23 cellular contexts compared by ENCODE assay signal in genomic region chr7:31076641-31077310, GRCh38. TPM values are rescaled to one million over a fixed set of nuclear protein-coding genes. Genes with fewer than 3 reads are reported as not detected.
"Had no signal": no experiment of that assay in that cellular context is flagged by ENCODE, and none has a peak within 500 bp of the region (broad histone marks: within the 10 kb centered on the region; RNA-seq: fewer than 3 reads in every experiment).

No MANE protein-coding gene starts in this region.

- H3K4me2 ChIP-seq: neural progenitor cell had no signal

- ATAC-seq: esophagus mucosa; heart left ventricle; left ventricle myocardium superior; natural killer cell treated with Interleukin-12 subunit alpha and Interleukin-12 subunit beta and Interleukin-15 and Interleukin-18, amount 100 ng/mL, for 72 hours; pancreas; right lobe of liver; stimulated activated naive B cell treated with anti-CD40 and anti-IgM and Interleukin-4, amounts not matched to agents 10 μg/mL and 1 μg/mL and 100 μg/mL, for 72 hours; stimulated activated naive CD8-positive, alpha-beta T cell treated with anti-CD3 and anti-CD28 coated beads, Interleukin-15, amount 100 ng/mL, for 72 hours had no signal

- DNase-seq: effector memory CD4-positive, alpha-beta T cell; islet precursor cell; left ventricle myocardium superior; mesenchymal stem cell; midbrain; occipital lobe; stimulated activated CD4-positive, alpha-beta T cell treated with anti-CD3 and anti-CD28 coated beads, Interleukin-2, amount 100 ng/mL, for 24 hours; stimulated activated CD4-positive, alpha-beta T cell treated with anti-CD3 and anti-CD28 coated beads, Interleukin-4, amount 100 ng/mL, for 4 hours; stimulated activated naive B cell treated with anti-CD40 and anti-IgM and Interleukin-4, amounts not matched to agents 10 μg/mL and 1 μg/mL and 100 μg/mL, for 72 hours; stimulated activated naive CD8-positive, alpha-beta T cell treated with anti-CD3 and anti-CD28 coated beads, Interleukin-15, amount 100 ng/mL, for 72 hours; testis had no signal

- H3K27ac ChIP-seq: heart left ventricle, neural progenitor cell, pancreas, prostate gland, right lobe of liver, testis, tibial nerve had no signal

- H3K9me3 ChIP-seq: heart left ventricle, pancreas, prostate gland, right lobe of liver, testis, tibial nerve had no signal

- H3K27me3 ChIP-seq: neural progenitor cell, pancreas, right lobe of liver, testis, tibial nerve had no signal

- H3K36me3 ChIP-seq: heart left ventricle, neural progenitor cell, pancreas, prostate gland, right lobe of liver, tibial nerve had no signal

- H2AFZ ChIP-seq: neural progenitor cell had no signal

- H3K4me1 ChIP-seq: neural progenitor cell, pancreas, prostate gland, right lobe of liver, tibial nerve had no signal

- H3K4me3 ChIP-seq: heart left ventricle, lung, neural progenitor cell, pancreas, prostate gland, right lobe of liver, testis, tibial nerve had no signal

RNA-seq across cellular contexts. Expression of gene ADCYAP1R1, which starts 24.7 kb away (rescaled TPM):
- total RNA-seq: fibroblast of lung; glomerular endothelial cell; natural killer cell treated with Interleukin-12 subunit alpha and Interleukin-12 subunit beta and Interleukin-15 and Interleukin-18, amount 100 ng/mL, for 72 hours; renal cortical epithelial cell had no signal
- polyA plus RNA-seq: fibroblast of lung had no signal
